Comparison of ENCODE assay signal across 19 cellular contexts in genomic region chr16:85248857-85249256, GRCh38.
A peak's percentile ranks its signal among the peaks of the same experiment; 100 is the strongest.
DNase-seq lines count a peak whose midpoint lies in the region; ATAC-seq and TF ChIP-seq lines count a peak whose summit lies in the region.
"Had no signal": no experiment of that assay in that cellular context is flagged by ENCODE, and none has a peak within 500 bp of the region (broad histone marks: within the 10 kb centered on the region; RNA-seq: fewer than 3 reads in every experiment).

No MANE protein-coding gene starts in this region.

- peaks cover 14% of the 10 kb centered on the region for H3K27me3 Mint-ChIP-seq in GM23338 (ENCODE audit: insufficient read depth, low read depth, poor library complexity)

- H3K9me3 ChIP-seq in WERI-Rb-1 (ENCODE audit: severe bottlenecking): no peaks in the 10 kb centered on the region
- H3K9me3 ChIP-seq: BE2C, Caco-2, HAP-1 had no signal

- H3K4me3 Mint-ChIP-seq in GM23338: no peak overlapping the region
- H3K4me3 Mint-ChIP-seq: CD8-positive, alpha-beta T cell; HFFc6 had no signal

- no peaks in the 10 kb centered on the region; the same call in 1 of the 2 replicates for H4K20me1 ChIP-seq in GM23338 (replicated peaks; ENCODE audit: insufficient read depth)

- H3K9me2 ChIP-seq in GM23338 (ENCODE audit: insufficient read depth): no peaks in the 10 kb centered on the region

- H3K4me3 ChIP-seq in WERI-Rb-1 (ENCODE audit: low read depth, low read length): no peak overlapping the region
- no peak overlapping the region for H3K4me3 ChIP-seq in GM23338
- H3K4me3 ChIP-seq: HAP-1 had no signal

- H3K4me2 ChIP-seq in GM23338: no peak overlapping the region

- no peak overlapping the region for H3K27ac Mint-ChIP-seq in GM23338
- H3K27ac Mint-ChIP-seq: CD4-positive, CD25-positive, alpha-beta regulatory T cell; CD8-positive, alpha-beta T cell; HFFc6 had no signal

- no peaks in the 10 kb centered on the region for H3K4me1 ChIP-seq in GM23338 (ENCODE audit: insufficient read depth)
- H3K4me1 ChIP-seq: Caco-2 had no signal

- no peak overlapping the region for H2AFZ ChIP-seq in GM23338

- H3K4me1 Mint-ChIP-seq in GM23338: peaks cover 16% of the 10 kb centered on the region

- TF ChIP-seq CTCF in WERI-Rb-1 (IDR thresholded peaks at IDR 0.05; ENCODE audit: low read depth, low read length): no peak
- TF ChIP-seq CTCF in GM23338 (conservative IDR thresholded peaks at IDR 0.05; ENCODE audit: low read depth in 2 of 2): no peak

- H3K36me3 Mint-ChIP-seq in GM23338 (ENCODE audit: low read depth): no peaks in the 10 kb centered on the region; the same call in 2 of the 3 replicates
- H3K36me3 Mint-ChIP-seq: CD4-positive, CD25-positive, alpha-beta regulatory T cell; CD8-positive, alpha-beta T cell had no signal

- H3K36me3 ChIP-seq in WERI-Rb-1: no peaks in the 10 kb centered on the region
- no peaks in the 10 kb centered on the region for H3K36me3 ChIP-seq in GM23338 (ENCODE audit: insufficient read depth)
- H3K36me3 ChIP-seq: HAP-1 had no signal

- H3K9me3 Mint-ChIP-seq in GM23338: no peaks in the 10 kb centered on the region; the same call in 2 of the 3 replicates
- H3K9me3 Mint-ChIP-seq: CD4-positive, CD25-positive, alpha-beta regulatory T cell; CD8-positive, alpha-beta T cell; HFFc6 had no signal

- H3F3A ChIP-seq in GM23338 (replicated peaks; ENCODE audit: low read depth): peaks cover 5% of the 10 kb centered on the region; the same call in 1 of the 2 replicates

- H3K79me2 ChIP-seq in GM23338 (replicated peaks; ENCODE audit: insufficient read depth): 0 out of 2 replicates have a peak, but pooled peaks cover 8% of the 10 kb centered on the region

- peak overlapping the region; percentile 70 for H3K27ac ChIP-seq in WERI-Rb-1
- H3K27ac ChIP-seq in GM23338 (ENCODE audit: low read depth): no peak overlapping the region
- H3K27ac ChIP-seq: 22Rv1, C4-2B had no signal

- DNase-seq in DMS 273 (lab: John Stamatoyannopoulos, UW; ENCODE audit: unreplicated experiment): peak; percentile 52
- DNase-seq in DMS 273 treated with DMSO at 0.1 percent for 48 hours (lab: John Stamatoyannopoulos, UW): no peak
- DNase-seq in WERI-Rb-1: no peak
- DNase-seq in globus pallidus (ENCODE audit: low spot score): peak; percentile 11
- peak; percentile 2 for DNase-seq in pons (ENCODE audit: low spot score)
- DNase-seq in EL: no peak
- no peak for DNase-seq in GM23338 (ENCODE audit: low spot score)
- DNase-seq in AG08395 (ENCODE audit: low spot score): no peak
- DNase-seq: AML-193; BE2C; Caco-2; CD4-positive, CD25-positive, alpha-beta regulatory T cell; CD8-positive, alpha-beta T cell; GF-D8; GOT3; HFFc6 had no signal

- no peak for ATAC-seq in GM23338
- ATAC-seq: CD8-positive, alpha-beta T cell had no signal

- H3K27me3 ChIP-seq in WERI-Rb-1 (ENCODE audit: insufficient read depth, low read depth, severe bottlenecking): no peaks in the 10 kb centered on the region
- no peaks in the 10 kb centered on the region for H3K27me3 ChIP-seq in GM23338 (ENCODE audit: insufficient read depth)
- H3K27me3 ChIP-seq: BE2C had no signal

TF ChIP-seq in GM23338, 12 proteins besides CTCF, POLR2A, EP300 and RAD21:
- TF ChIP-seq EZH2phosphoT487 (IDR thresholded peaks at IDR 0.05; ENCODE audit: unreplicated experiment) (no peak), EZH2 (IDR thresholded peaks at IDR 0.05; ENCODE audit: low read depth, unreplicated experiment) (no peak), JUNB (IDR thresholded peaks at IDR 0.05; ENCODE audit: unreplicated experiment) (no peak), ETS1 (IDR thresholded peaks at IDR 0.05) (no peak), STAT1 (IDR thresholded peaks at IDR 0.05; ENCODE audit: unreplicated experiment) (no peak)

Comparison
In these comparisons a context has a peak if more than half of its experiments do, and no peak if none do; other contexts are left out.
1. DNase-seq: peak in DMS 273 (single experiment), globus pallidus (single experiment) and pons (single experiment); none in DMS 273 treated with DMSO at 0.1 percent for 48 hours (single experiment), WERI-Rb-1 (single experiment), EL (single experiment), GM23338 (single experiment) and AG08395 (single experiment).